Comparison of ENCODE assay signal across 8 cellular contexts in the genomic region with DNA sequence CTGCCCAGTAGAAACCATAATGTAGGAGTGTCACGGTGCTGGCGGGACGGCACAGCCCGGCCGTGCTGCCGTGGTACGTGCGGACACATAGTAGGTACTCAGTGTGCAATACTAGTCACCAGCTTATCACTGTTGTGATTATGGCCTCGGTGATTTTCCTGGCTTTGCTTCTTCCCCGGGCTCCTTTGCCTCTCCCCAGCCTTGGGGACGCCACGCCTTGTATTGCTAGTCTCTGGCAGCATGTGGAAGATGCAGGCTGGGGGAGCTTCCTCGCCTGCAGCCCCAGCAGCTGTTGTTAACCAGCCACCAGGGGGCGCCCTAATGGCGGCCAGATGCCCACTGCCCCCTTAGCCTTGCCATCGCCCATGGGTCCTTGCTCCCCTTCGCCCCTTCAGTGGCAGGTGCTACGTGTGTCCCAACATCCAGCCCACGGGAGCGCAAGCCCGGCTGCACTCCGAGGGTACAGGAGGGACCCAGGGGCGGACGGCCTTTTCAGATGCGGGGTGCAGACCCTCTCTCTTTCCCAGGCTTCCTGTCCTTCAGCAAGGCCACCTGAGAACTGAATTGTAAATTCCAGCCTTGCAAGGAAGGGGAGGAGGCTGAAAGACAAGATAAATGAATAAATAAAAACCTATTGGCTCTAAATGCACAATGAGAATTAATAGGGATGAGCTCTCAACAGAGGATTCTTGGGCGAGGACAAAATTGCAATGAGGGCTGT. TPM values are rescaled to one million over a fixed set of nuclear protein-coding genes. Genes with fewer than 3 reads are reported as not detected.
DNase-seq lines count a peak whose midpoint lies in the region; ATAC-seq and TF ChIP-seq lines count a peak whose summit lies in the region.

No MANE protein-coding gene starts in this region.

- intact Hi-C loops in dorsolateral prefrontal cortex (cut with DNase I), result loop anchor here (2.0 to 10.0 kb wide), 3 partner anchors 67 to 155 kb away; no protein-coding TSS in a partner anchor

- H3K27me3 ChIP-seq in dorsolateral prefrontal cortex, result no peaks in the 10 kb centered on the region

- no peak for ATAC-seq in GM21447 (IDR thresholded peaks at IDR 0.05; ENCODE audit: unreplicated experiment)

- H3K27ac ChIP-seq in dorsolateral prefrontal cortex, result peak overlapping the region in 7 of 59 donors; percentile 1 to 52 (median 16)
- H3K27ac ChIP-seq in substantia nigra (ENCODE audit: low read depth, low read length, poor library complexity, severe bottlenecking), result peak overlapping the region; percentile 13

- no peak overlapping the region for H3K4me3 ChIP-seq in dorsolateral prefrontal cortex

- DNase-seq in NOMO-1 (lab: John Stamatoyannopoulos, UW; ENCODE audit: unreplicated experiment in 2 of 2) (peak; percentile 46 to 55), NOMO-1 treated with dmso at 0.1 percent for 144 hours (lab: John Stamatoyannopoulos, UW; ENCODE audit: unreplicated experiment) (no peak), NCI-H510A treated with DMSO at 0.1 percent for 48 hours (lab: John Stamatoyannopoulos, UW) (peak; percentile 61), dorsolateral prefrontal cortex (peak in 8 of 10 donors; percentile 52 to 80 (median 63)), midbrain (lab: John Stamatoyannopoulos, UW) (peak; percentile 64), substantia nigra (lab: John Stamatoyannopoulos, UW) (peak in 38 of 49 donors; percentile 17 to 81 (median 58))
- DNase-seq in activated CD4-positive, alpha-beta T cell treated with anti-CD3 and anti-CD28 coated beads, Interleukin-2, amount 50 U/mL, for 4 hours, result peak; percentile 43 to 50

- TF ChIP-seq CTCF in dorsolateral prefrontal cortex (IDR thresholded peaks at IDR 0.05 in 54 of 56, conservative IDR thresholded peaks at IDR 0.05 in 2 of 56; ENCODE audit: low read depth in 1 of 56, partially characterized antibody in 56 of 56), result peak; percentile 70 to 96 (median 87)

RNA-seq across cellular contexts. Expression of a gene that starts 8.0 kb away (rescaled TPM):
- 10 to 100 TPM; 21.7 to 81.3 (median 41.4) TPM for total RNA-seq in dorsolateral prefrontal cortex
